In genomic region chr2:128413718-128414341, GRCh38 we compare ENCODE assay signal across 18 cellular contexts.
DNase-seq lines count a peak whose midpoint lies in the region; ATAC-seq and TF ChIP-seq lines count a peak whose summit lies in the region.
"Had no signal": no experiment of that assay in that cellular context is flagged by ENCODE, and none has a peak within 500 bp of the region (broad histone marks: within the 10 kb centered on the region; RNA-seq: fewer than 3 reads in every experiment).

No MANE protein-coding gene starts in this region.

- H3K4me1 ChIP-seq in adrenal gland (replicated peaks in 1 of 2) = no peaks in the 10 kb centered on the region
- H3K4me1 ChIP-seq: left lung, prostate gland, testis had no signal

- H3K27ac ChIP-seq in adrenal gland = no peak overlapping the region
- H3K27ac ChIP-seq: C4-2B, hepatocyte, left lung, prostate gland, testis had no signal

- DNase-seq in EH (ENCODE audit: low read depth) (peak; percentile 52), NCI-H146 treated with DMSO at 0.1 percent for 48 hours (lab: John Stamatoyannopoulos, UW; ENCODE audit: unreplicated experiment) (peak; percentile 88), adrenal gland (peak in 5 of 7 donors; percentile 7 to 42 (median 26)), posterior vena cava (ENCODE audit: low spot score) (peak; percentile 12), GOT3 (lab: John Stamatoyannopoulos, UW) (no peak), Ammon's horn (ENCODE audit: low spot score) (no peak)
- DNase-seq: activated CD4-positive, alpha-beta T cell treated with anti-CD3 and anti-CD28 coated beads, Interleukin-2, amount 10 ng/mL, durations not matched to agents 24 days and 14 days; activated T-cell treated with anti-CD3 and anti-CD28 coated beads, Interleukin-2, amount 50 U/mL, for 72 hours; amygdala; NCI-H1048; NCI-H510A treated with DMSO at 0.1 percent for 48 hours; testis had no signal

- TF ChIP-seq POLR2A in adrenal gland (IDR thresholded peaks at IDR 0.05) = no peak

- no peaks in the 10 kb centered on the region for H3K36me3 ChIP-seq in adrenal gland (replicated peaks in 1 of 2)
- H3K36me3 ChIP-seq: left lung, prostate gland had no signal

- no peaks in the 10 kb centered on the region for H3K27me3 ChIP-seq in adrenal gland
- H3K27me3 ChIP-seq: hepatocyte, left lung, testis had no signal

- no peaks in the 10 kb centered on the region for H3K9me3 ChIP-seq in adrenal gland (replicated peaks in 1 of 3)
- H3K9me3 ChIP-seq: left lung, prostate gland, testis had no signal

- TF ChIP-seq CTCF in adrenal gland (IDR thresholded peaks at IDR 0.05) = no peak

- intact Hi-C loops in adrenal gland (cut with DNase I) (no loop called here), posterior vena cava (cut with DNase I) (no loop called here)

- 41 to 47% (median 42%) methylated on average over 5 of the region's 5 CpGs for WGBS in adrenal gland, 4 donors

- H3K4me3 ChIP-seq in adrenal gland = no peak overlapping the region
- H3K4me3 ChIP-seq: hepatocyte, left lung, prostate gland, testis had no signal

- no peak for ATAC-seq in HG02623 (IDR thresholded peaks at IDR 0.05; ENCODE audit: unreplicated experiment)
- ATAC-seq: activated T-cell treated with anti-CD3 and anti-CD28 coated beads, Interleukin-2, amount 50 U/mL, for 72 hours; esophagus mucosa; left lung had no signal

Comparison
In these comparisons a context has a peak if more than half of its experiments do, and no peak if none do; other contexts are left out.
1. DNase-seq: peak in EH (single experiment), NCI-H146 treated with DMSO at 0.1 percent for 48 hours (single experiment), adrenal gland (5 of 7) and posterior vena cava (single experiment); none in GOT3 (single experiment) and Ammon's horn (single experiment).